Comparison of ENCODE assay signal across 12 cellular contexts in genomic region chr6:162857321-162857720, GRCh38.
A peak's percentile ranks its signal among the peaks of the same experiment; 100 is the strongest.
DNase-seq lines count a peak whose midpoint lies in the region; ATAC-seq and TF ChIP-seq lines count a peak whose summit lies in the region.
"Had no signal": no experiment of that assay in that cellular context is flagged by ENCODE, and none has a peak within 500 bp of the region (broad histone marks: within the 10 kb centered on the region; RNA-seq: fewer than 3 reads in every experiment).

No MANE protein-coding gene starts in this region.

- peaks cover 9% of the 10 kb centered on the region for H3K4me1 ChIP-seq in A673 (ENCODE audit: insufficient read depth, low read length, poor library complexity, severe bottlenecking)
- H3K4me1 ChIP-seq: lower lobe of right lung had no signal

- peak overlapping the region; percentile 35 for H3K4me3 ChIP-seq in A673 (ENCODE audit: low read depth, low read length, poor library complexity, severe bottlenecking)

- no peaks in the 10 kb centered on the region for H3K36me3 Mint-ChIP-seq in endothelial cell (ENCODE audit: low read depth, unreplicated experiment)
- H3K36me3 Mint-ChIP-seq in nephron (ENCODE audit: low read depth): no peaks in the 10 kb centered on the region
- H3K36me3 Mint-ChIP-seq in activated naive CD8-positive, alpha-beta T cell treated with anti-CD3 and anti-CD28 coated beads, Interleukin-2, amount 50 U/mL, for 24 hours (ENCODE audit: low read depth): no peaks in the 10 kb centered on the region
- H3K36me3 Mint-ChIP-seq: activated naive CD4-positive, alpha-beta T cell treated with anti-CD3 and anti-CD28 coated beads, Interleukin-2, amount 50 U/mL, for 24 hours; stimulated activated memory B cell treated with anti-CD40 and anti-IgM and Interleukin-4, amounts not matched to agents 10 μg/mL and 1 μg/mL and 100 μg/mL, for 72 hours had no signal

- intact Hi-C loops in A673 (cut with micrococcal nuclease; ENCODE audit: unreplicated experiment): loop anchor here (2.0 to 5.0 kb wide), 3 partner anchors 559 to 1250 kb away; no protein-coding TSS in a partner anchor

- H3K4me3 Mint-ChIP-seq in endothelial cell (ENCODE audit: unreplicated experiment) (no peak overlapping the region), nephron (peak overlapping the region; percentile 52 to 74 (median 68))
- no peak overlapping the region for H3K4me3 Mint-ChIP-seq in activated naive CD8-positive, alpha-beta T cell treated with anti-CD3 and anti-CD28 coated beads, Interleukin-2, amount 50 U/mL, for 24 hours
- H3K4me3 Mint-ChIP-seq: activated CD4-positive, alpha-beta T cell treated with anti-CD3 and anti-CD28 coated beads for 36 hours; activated naive CD4-positive, alpha-beta T cell treated with anti-CD3 and anti-CD28 coated beads, Interleukin-2, amount 50 U/mL, for 24 hours; stimulated activated memory B cell treated with anti-CD40 and anti-IgM and Interleukin-4, amounts not matched to agents 10 μg/mL and 1 μg/mL and 100 μg/mL, for 72 hours had no signal

- H3K27ac Mint-ChIP-seq in endothelial cell (ENCODE audit: unreplicated experiment) (peak overlapping the region; percentile 92), nephron (peak overlapping the region; percentile 92 to 95 (median 93))
- H3K27ac Mint-ChIP-seq in activated naive CD8-positive, alpha-beta T cell treated with anti-CD3 and anti-CD28 coated beads, Interleukin-2, amount 50 U/mL, for 24 hours: no peak overlapping the region
- H3K27ac Mint-ChIP-seq: activated CD4-positive, alpha-beta T cell treated with anti-CD3 and anti-CD28 coated beads for 36 hours; activated naive CD4-positive, alpha-beta T cell treated with anti-CD3 and anti-CD28 coated beads, Interleukin-2, amount 50 U/mL, for 24 hours; stimulated activated memory B cell treated with anti-CD40 and anti-IgM and Interleukin-4, amounts not matched to agents 10 μg/mL and 1 μg/mL and 100 μg/mL, for 72 hours had no signal

- H3K27me3 Mint-ChIP-seq in endothelial cell (ENCODE audit: unreplicated experiment) (no peaks in the 10 kb centered on the region), nephron (ENCODE audit: low read depth) (peaks cover 5% of the 10 kb centered on the region)
- peaks cover 2% of the 10 kb centered on the region for H3K27me3 Mint-ChIP-seq in activated naive CD8-positive, alpha-beta T cell treated with anti-CD3 and anti-CD28 coated beads, Interleukin-2, amount 50 U/mL, for 24 hours
- H3K27me3 Mint-ChIP-seq: activated CD4-positive, alpha-beta T cell treated with anti-CD3 and anti-CD28 coated beads for 36 hours; stimulated activated memory B cell treated with anti-CD40 and anti-IgM and Interleukin-4, amounts not matched to agents 10 μg/mL and 1 μg/mL and 100 μg/mL, for 72 hours had no signal

- H3K9me3 ChIP-seq in A673 (ENCODE audit: low read depth, low read length, poor library complexity, severe bottlenecking): no peaks in the 10 kb centered on the region
- H3K9me3 ChIP-seq: lower lobe of right lung had no signal

- ATAC-seq in HG02678 (IDR thresholded peaks at IDR 0.05; ENCODE audit: unreplicated experiment) (no peak), GM18868 (IDR thresholded peaks at IDR 0.05; ENCODE audit: unreplicated experiment) (no peak)
- ATAC-seq in activated naive CD8-positive, alpha-beta T cell treated with anti-CD3 and anti-CD28 coated beads, Interleukin-2, amount 50 U/mL, for 24 hours: no peak
- ATAC-seq: activated CD4-positive, alpha-beta T cell treated with anti-CD3 and anti-CD28 coated beads for 36 hours; stimulated activated memory B cell treated with anti-CD40 and anti-IgM and Interleukin-4, amounts not matched to agents 10 μg/mL and 1 μg/mL and 100 μg/mL, for 72 hours had no signal

- H3K36me3 ChIP-seq in A673 (ENCODE audit: insufficient read depth, low read length, poor library complexity, severe bottlenecking): no peaks in the 10 kb centered on the region
- H3K36me3 ChIP-seq: lower lobe of right lung had no signal

- DNase-seq in A673 (ENCODE audit: low spot score) (peak; percentile 44), NCI-H1105 (lab: John Stamatoyannopoulos, UW) (peak; percentile 63), endothelial cell (ENCODE audit: low spot score) (no peak), SHP77 (lab: John Stamatoyannopoulos, UW) (no peak)
- no peak for DNase-seq in activated naive CD8-positive, alpha-beta T cell treated with anti-CD3 and anti-CD28 coated beads, Interleukin-2, amount 50 U/mL, for 24 hours
- DNase-seq: activated CD4-positive, alpha-beta T cell treated with anti-CD3 and anti-CD28 coated beads for 36 hours; lower lobe of right lung had no signal

- POLR2A ChIA-PET in A673 (lab: Charles Lee; ENCODE audit: low non-redundant PET): no interaction called here

- BruUV-seq in A673 (replicated peaks; lab: Mats Ljungman, UMichigan): no TSS peak

- no peak for TF ChIP-seq CTCF in A673 (conservative IDR thresholded peaks at IDR 0.05; ENCODE audit: low read depth, low read length)
- no peak for TF ChIP-seq CTCF in endothelial cell (IDR thresholded peaks at IDR 0.05; ENCODE audit: unreplicated experiment)
- TF ChIP-seq CTCF in nephron (IDR thresholded peaks at IDR 0.05; ENCODE audit: unreplicated experiment in 3 of 3): no peak

- H3K9me3 Mint-ChIP-seq in endothelial cell (ENCODE audit: unreplicated experiment) (no peaks in the 10 kb centered on the region), nephron (no peaks in the 10 kb centered on the region)
- H3K9me3 Mint-ChIP-seq in activated naive CD8-positive, alpha-beta T cell treated with anti-CD3 and anti-CD28 coated beads, Interleukin-2, amount 50 U/mL, for 24 hours: peaks cover 5% of the 10 kb centered on the region
- H3K9me3 Mint-ChIP-seq: activated naive CD4-positive, alpha-beta T cell treated with anti-CD3 and anti-CD28 coated beads, Interleukin-2, amount 50 U/mL, for 24 hours; stimulated activated memory B cell treated with anti-CD40 and anti-IgM and Interleukin-4, amounts not matched to agents 10 μg/mL and 1 μg/mL and 100 μg/mL, for 72 hours had no signal

- peaks cover 25% of the 10 kb centered on the region for H3K4me1 Mint-ChIP-seq in endothelial cell (ENCODE audit: unreplicated experiment)
- peaks cover 8% of the 10 kb centered on the region for H3K4me1 Mint-ChIP-seq in nephron
- no peaks in the 10 kb centered on the region for H3K4me1 Mint-ChIP-seq in activated naive CD8-positive, alpha-beta T cell treated with anti-CD3 and anti-CD28 coated beads, Interleukin-2, amount 50 U/mL, for 24 hours
- H3K4me1 Mint-ChIP-seq: activated CD4-positive, alpha-beta T cell treated with anti-CD3 and anti-CD28 coated beads for 36 hours; activated naive CD4-positive, alpha-beta T cell treated with anti-CD3 and anti-CD28 coated beads, Interleukin-2, amount 50 U/mL, for 24 hours; stimulated activated memory B cell treated with anti-CD40 and anti-IgM and Interleukin-4, amounts not matched to agents 10 μg/mL and 1 μg/mL and 100 μg/mL, for 72 hours had no signal

- peak overlapping the region; percentile 66 for H3K27ac ChIP-seq in A673 (ENCODE audit: low read depth, low read length, poor library complexity, severe bottlenecking)
- H3K27ac ChIP-seq: lower lobe of right lung had no signal

- CTCF ChIA-PET in A673 (lab: Charles Lee): interaction anchor here (0.6 to 0.7 kb wide), 3 partner anchors 30 to 1633 kb away, joined by 3 to 6 read pairs (median 5); no protein-coding TSS in a partner anchor

- no peaks in the 10 kb centered on the region for H3K27me3 ChIP-seq in A673 (replicated peaks; ENCODE audit: insufficient read depth, low read depth, low read length, poor library complexity)

Comparison
In these comparisons a context has a peak if more than half of its experiments do, and no peak if none do; other contexts are left out.
1. DNase-seq: peak in A673 (single experiment) and NCI-H1105 (single experiment); none in endothelial cell (single experiment), activated naive CD8-positive, alpha-beta T cell treated with anti-CD3 and anti-CD28 coated beads, Interleukin-2, amount 50 U/mL, for 24 hours (single experiment) and SHP77 (0 of 2).
2. H3K4me3 Mint-ChIP-seq: peak in nephron (3 of 3); none in endothelial cell (single experiment) and activated naive CD8-positive, alpha-beta T cell treated with anti-CD3 and anti-CD28 coated beads, Interleukin-2, amount 50 U/mL, for 24 hours (single experiment).